Comparison of ENCODE assay signal across 8 cellular contexts in the genomic region with DNA sequence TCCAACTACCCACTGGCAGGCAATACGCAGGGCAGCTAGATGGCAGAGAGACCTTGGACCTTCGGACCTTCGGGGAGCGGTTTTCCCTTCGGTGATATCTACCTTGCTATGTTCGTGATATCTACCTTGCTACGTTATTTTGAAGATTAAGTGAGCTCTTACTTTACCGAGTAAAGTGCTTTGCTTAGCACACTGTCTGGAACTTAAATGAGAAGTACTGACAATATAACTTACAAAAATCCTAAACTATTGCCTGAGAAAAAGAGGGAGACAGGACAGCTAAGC. TPM values are rescaled to one million over a fixed set of nuclear protein-coding genes. Genes with fewer than 3 reads are reported as not detected.
DNase-seq lines count a peak whose midpoint lies in the region; ATAC-seq, FAIRE-seq and TF ChIP-seq lines count a peak whose summit lies in the region.

No MANE protein-coding gene starts in this region.

- H3K9me2 ChIP-seq in HCT116 (ENCODE audit: insufficient read depth): no peaks in the 10 kb centered on the region

- TF ChIP-seq CTCF in BE2C (IDR thresholded peaks at IDR 0.05; ENCODE audit: low read depth, low read length) (no peak), HCT116 (IDR thresholded peaks at IDR 0.05 in 2 of 3, conservative IDR thresholded peaks at IDR 0.05 in 1 of 3; ENCODE audit: borderline replicate concordance in 1 of 3, insufficient read depth in 1 of 3, low read depth in 2 of 3, low read length in 2 of 3) (no peak), kidney (IDR thresholded peaks at IDR 0.05; ENCODE audit: borderline replicate concordance, extremely low read depth, insufficient read depth) (no peak)

- 2% methylated on average over 8 of the region's 8 CpGs for WGBS in thymus

- TF ChIP-seq RAD21 in HCT116 (IDR thresholded peaks at IDR 0.05; ENCODE audit: low read depth): no peak; the same call in 1 of the 2 replicates

- H3K9me3 ChIP-seq in BE2C: no peaks in the 10 kb centered on the region
- no peaks in the 10 kb centered on the region for H3K9me3 ChIP-seq in HCT116 (ENCODE audit: control insufficient read depth in 1 of 2, insufficient read depth in 1 of 2, low read depth in 1 of 2, low read length in 2 of 2)
- H3K9me3 ChIP-seq in kidney (ENCODE audit: control insufficient read depth in 1 of 2, low read length in 2 of 2): no peaks in the 10 kb centered on the region
- H3K9me3 ChIP-seq in thymus (ENCODE audit: control insufficient read depth): no peaks in the 10 kb centered on the region

- ATAC-seq in HCT116 (no peak; the same call in 1 of the 2 replicates), HG02938 (IDR thresholded peaks at IDR 0.05; ENCODE audit: unreplicated experiment) (no peak)

- peak overlapping the region; percentile 92 for H3K9ac ChIP-seq in HCT116 (ENCODE audit: low read length)
- peak overlapping the region; percentile 50 to 51 for H3K9ac ChIP-seq in kidney (ENCODE audit: low read length in 2 of 2)

- CTCF ChIA-PET in HCT116 (lab: Charles Lee): interaction anchor here (1.3 kb wide), 1 partner anchor 11 kb away, joined by 7 read pairs; no protein-coding TSS in a partner anchor

- intact Hi-C loops in HCT116 (cut with micrococcal nuclease): loop anchor here (5.0 kb wide), 2 partner anchors 64 to 119 kb away; partner anchors contain the start of gene APLP2
- intact Hi-C loops in activated T-helper 1 cell treated with anti-CD3 and anti-CD28 coated beads, Interleukin-12 subunit alpha, Interleukin-12 subunit beta, Interleukin-2, Interleukin-4 antibody, amounts not matched to agents 30 ng/mL and 10 ng/mL and 1 ng/mL, durations not matched to agents 14 hours and 24 hours and 36 hours (cut with micrococcal nuclease): loop anchor here (1.0 to 5.0 kb wide), 9 partner anchors 66 to 723 kb away; partner anchors contain the start of genes APLP2, NFRKB and TMEM45B
- intact Hi-C loops in kidney (cut with DNase I): no loop called here

- H3K36me3 Mint-ChIP-seq in activated T-helper 1 cell treated with anti-CD3 and anti-CD28 coated beads, Interleukin-12 subunit alpha, Interleukin-12 subunit beta, Interleukin-2, Interleukin-4 antibody, amounts not matched to agents 30 ng/mL and 10 ng/mL and 1 ng/mL, durations not matched to agents 14 hours and 24 hours and 36 hours (ENCODE audit: low read depth): peaks cover 3% of the 10 kb centered on the region

- H3K9me3 Mint-ChIP-seq in activated T-helper 1 cell treated with anti-CD3 and anti-CD28 coated beads, Interleukin-12 subunit alpha, Interleukin-12 subunit beta, Interleukin-2, Interleukin-4 antibody, amounts not matched to agents 30 ng/mL and 10 ng/mL and 1 ng/mL, durations not matched to agents 14 hours and 24 hours and 36 hours: no peaks in the 10 kb centered on the region

- H3K27me3 Mint-ChIP-seq in activated T-helper 1 cell treated with anti-CD3 and anti-CD28 coated beads, Interleukin-12 subunit alpha, Interleukin-12 subunit beta, Interleukin-2, Interleukin-4 antibody, amounts not matched to agents 30 ng/mL and 10 ng/mL and 1 ng/mL, durations not matched to agents 14 hours and 24 hours and 36 hours (ENCODE audit: insufficient read depth): peaks cover 10% of the 10 kb centered on the region

- TF ChIP-seq POLR2A in HCT116 (IDR thresholded peaks at IDR 0.05; ENCODE audit: borderline replicate concordance, extremely low read depth, insufficient read depth, insufficient read length): no peak

- H3K4me3 Mint-ChIP-seq in activated T-helper 1 cell treated with anti-CD3 and anti-CD28 coated beads, Interleukin-12 subunit alpha, Interleukin-12 subunit beta, Interleukin-2, Interleukin-4 antibody, amounts not matched to agents 30 ng/mL and 10 ng/mL and 1 ng/mL, durations not matched to agents 14 hours and 24 hours and 36 hours: peak overlapping the region; percentile 91

- H2AFZ ChIP-seq in HCT116 (ENCODE audit: low read depth, low read length, poor library complexity, severe bottlenecking): peak overlapping the region; percentile 67

- H3K4me3 ChIP-seq in BE2C (ENCODE audit: low read depth, low read length): peak overlapping the region; percentile 88
- H3K4me3 ChIP-seq in HCT116 (replicated peaks in 1 of 2; ENCODE audit: low read depth in 1 of 2, low read length in 2 of 2): peak overlapping the region; percentile 70 to 80
- H3K4me3 ChIP-seq in kidney (ENCODE audit: low read length in 2 of 2): peak overlapping the region; percentile 77 to 81
- peak overlapping the region; percentile 93 for H3K4me3 ChIP-seq in thymus (ENCODE audit: low read length)

- peak overlapping the region; percentile 97 for H3K4me2 ChIP-seq in HCT116 (ENCODE audit: low read length)

- H4K20me1 ChIP-seq in HCT116 (ENCODE audit: insufficient read depth): no peaks in the 10 kb centered on the region

- H3K36me3 ChIP-seq in BE2C: no peaks in the 10 kb centered on the region
- no peaks in the 10 kb centered on the region for H3K36me3 ChIP-seq in HCT116 (ENCODE audit: control insufficient read depth in 1 of 2, insufficient read depth in 2 of 2, low read length in 2 of 2)
- H3K36me3 ChIP-seq in kidney (ENCODE audit: control insufficient read depth in 1 of 2, insufficient read depth in 2 of 2, low read length in 2 of 2): no peaks in the 10 kb centered on the region
- no peaks in the 10 kb centered on the region for H3K36me3 ChIP-seq in thymus (ENCODE audit: control insufficient read depth, insufficient read depth)

- RAD21 ChIA-PET in HCT116 (lab: Charles Lee; ENCODE audit: low non-redundant PET in 1 of 2, low total read pairs in 2 of 2, uncharacterized antibody in 2 of 2, unreplicated experiment in 2 of 2): no interaction called here

- POLR2A ChIA-PET in HCT116 (lab: Charles Lee): interaction anchor here (1.1 to 3.4 kb wide), 3 partner anchors 7 to 66 kb away, joined by 3 to 22 read pairs (median 4); partner anchors contain the start of gene APLP2

- H3K79me2 ChIP-seq in HCT116 (ENCODE audit: insufficient read depth, low read length): peaks cover 28% of the 10 kb centered on the region

- H3K27ac ChIP-seq in HCT116 (ENCODE audit: low read depth, low read length) (peak overlapping the region; percentile 97), kidney (ENCODE audit: low read depth in 2 of 2, low read length in 2 of 2) (peak overlapping the region; percentile 99), thymus (ENCODE audit: low read depth) (peak overlapping the region; percentile 95)

- TSS peak; percentile 92 for BruUV-seq in HCT116 (replicated peaks; lab: Mats Ljungman, UMichigan)

- H3K4me1 Mint-ChIP-seq in activated T-helper 1 cell treated with anti-CD3 and anti-CD28 coated beads, Interleukin-12 subunit alpha, Interleukin-12 subunit beta, Interleukin-2, Interleukin-4 antibody, amounts not matched to agents 30 ng/mL and 10 ng/mL and 1 ng/mL, durations not matched to agents 14 hours and 24 hours and 36 hours (ENCODE audit: low read depth): peaks cover 27% of the 10 kb centered on the region

- no peaks in the 10 kb centered on the region for H3K4me1 ChIP-seq in BE2C
- peaks cover 0 to 32% of the 10 kb centered on the region in 2 experiments; a peak in 3 of 4 replicates for H3K4me1 ChIP-seq in HCT116 (ENCODE audit: control insufficient read depth in 1 of 2, insufficient read depth in 2 of 2, low read length in 2 of 2)
- H3K4me1 ChIP-seq in kidney (ENCODE audit: control insufficient read depth in 1 of 2, insufficient read depth in 1 of 2, low read depth in 1 of 2, low read length in 2 of 2): peaks cover 2 to 3% of the 10 kb centered on the region in 2 donors
- peaks cover 8% of the 10 kb centered on the region for H3K4me1 ChIP-seq in thymus (ENCODE audit: control insufficient read depth, insufficient read depth, low read length)

- FAIRE-seq in kidney (lab: Jason Lieb, UNC): no peak

- H3K27ac Mint-ChIP-seq in activated T-helper 1 cell treated with anti-CD3 and anti-CD28 coated beads, Interleukin-12 subunit alpha, Interleukin-12 subunit beta, Interleukin-2, Interleukin-4 antibody, amounts not matched to agents 30 ng/mL and 10 ng/mL and 1 ng/mL, durations not matched to agents 14 hours and 24 hours and 36 hours: peak overlapping the region; percentile 97

- DNase-seq in BE2C (no peak), HCT116 (ENCODE audit: low read depth, low spot score) (no peak), kidney (no peak), GF-D8 (lab: John Stamatoyannopoulos, UW) (no peak), germinal center (ENCODE audit: low spot score) (no peak)
- no peak for DNase-seq in activated T-helper 1 cell treated with anti-CD3 and anti-CD28 coated beads, Interleukin-12 subunit alpha, Interleukin-12 subunit beta, Interleukin-2, Interleukin-4 antibody, amounts not matched to agents 30 ng/mL and 10 ng/mL and 1 ng/mL, durations not matched to agents 14 hours and 24 hours and 36 hours (ENCODE audit: low spot score)

- H3K27me3 ChIP-seq in BE2C (no peaks in the 10 kb centered on the region), HCT116 (ENCODE audit: insufficient read depth, low read length) (no peaks in the 10 kb centered on the region), thymus (ENCODE audit: control insufficient read depth, insufficient read depth) (no peaks in the 10 kb centered on the region)

TF ChIP-seq in HCT116, 20 proteins besides CTCF, POLR2A, EP300 and RAD21 (continues in another document):
- TF ChIP-seq ZFX (IDR thresholded peaks at IDR 0.05) (no peak), JUND (IDR thresholded peaks at IDR 0.05) (no peak; the same call in 1 of the 2 replicates), EZH2phosphoT487 (IDR thresholded peaks at IDR 0.05; ENCODE audit: borderline replicate concordance) (no peak)

RNA-seq across cellular contexts. Expression of gene PRDM10, which starts 1.0 kb away (rescaled TPM):
- polyA plus RNA-seq in BE2C (2012; ENCODE audit: insufficient read depth, insufficient read length, low read depth): 5.4 TPM
- total RNA-seq in HCT116 (2021; ENCODE audit: unreplicated experiment) (9.2 TPM), kidney (8.0 TPM)
- 4.5 and 4.8 TPM in 2 replicates for polyA plus RNA-seq in HCT116 (2012)
- 13.6 and 14.5 TPM in 2 replicates for total RNA-seq in activated T-helper 1 cell treated with anti-CD3 and anti-CD28 coated beads, Interleukin-12 subunit alpha, Interleukin-12 subunit beta, Interleukin-2, Interleukin-4 antibody, amounts not matched to agents 30 ng/mL and 10 ng/mL and 1 ng/mL, durations not matched to agents 14 hours and 24 hours and 36 hours
- polyA plus RNA-seq in kidney (ENCODE audit: insufficient read depth, low read depth, low replicate concordance) (1.5 TPM), thymus (4.4 TPM)
